In genomic region chr15:59104602-59104911, GRCh38 we compare ENCODE assay signal across 8 cellular contexts. TPM values are rescaled to one million over a fixed set of nuclear protein-coding genes. Genes with fewer than 3 reads are reported as not detected.
DNase-seq lines count a peak whose midpoint lies in the region; ATAC-seq, FAIRE-seq and TF ChIP-seq lines count a peak whose summit lies in the region.

No MANE protein-coding gene starts in this region.

- FAIRE-seq in GM12891 (lab: Jason Lieb, UNC) = no peak

- peaks cover 4% of the 10 kb centered on the region; the same call in 1 of the 2 replicates for H3K9me1 ChIP-seq in IMR-90 (ENCODE audit: insufficient read depth, low read length)

- H4K20me1 ChIP-seq in IMR-90 (ENCODE audit: insufficient read depth, low read length) = no peaks in the 10 kb centered on the region

- peak overlapping the region; percentile 20 for H3K23ac ChIP-seq in IMR-90 (ENCODE audit: low read depth, low read length)

- peak overlapping the region; percentile 83 to 99 (median 92) for H3K4me3 Mint-ChIP-seq in naive thymus-derived CD8-positive, alpha-beta T cell

- BruUV-seq in IMR-90 (replicated peaks; lab: Mats Ljungman, UMichigan) = no TSS peak

- in situ Hi-C loops in IMR-90 (cut with MboI; ENCODE audit: low sequenced_read_pairs) = no loop called here

- peak overlapping the region; percentile 90 for H2AFZ ChIP-seq in IMR-90 (replicated peaks; ENCODE audit: low read length, poor library complexity)

- TF ChIP-seq CTCF in IMR-90 (conservative IDR thresholded peaks at IDR 0.05; ENCODE audit: low read depth, low read length) (no peak), dorsolateral prefrontal cortex (IDR thresholded peaks at IDR 0.05 in 54 of 56, conservative IDR thresholded peaks at IDR 0.05 in 2 of 56; ENCODE audit: low read depth in 1 of 56, partially characterized antibody in 56 of 56) (no peak)

- H3K27me3 Mint-ChIP-seq in naive thymus-derived CD8-positive, alpha-beta T cell = no peaks in the 10 kb centered on the region

- H3K56ac ChIP-seq in IMR-90 (ENCODE audit: extremely low read depth, insufficient read depth, low read length) = peak overlapping the region; percentile 88; the same call in 1 of the 2 replicates

- peak overlapping the region; percentile 75 for H2BK5ac ChIP-seq in IMR-90 (ENCODE audit: low read depth, low read length, poor library complexity, severe bottlenecking)

- no peaks in the 10 kb centered on the region for H3K4me1 ChIP-seq in IMR-90 (ENCODE audit: control insufficient read depth, insufficient read depth, low read length)

- H3K4ac ChIP-seq in IMR-90 (ENCODE audit: low read depth, low read length) = peak overlapping the region; percentile 42

- H3K27ac Mint-ChIP-seq in naive thymus-derived CD8-positive, alpha-beta T cell = peak overlapping the region; percentile 88 to 100 (median 94)

- peak overlapping the region; percentile 55 for H4K91ac ChIP-seq in IMR-90 (ENCODE audit: insufficient read depth, low read depth, low read length)

- no peak for TF ChIP-seq POLR2A in GM12891 (IDR thresholded peaks at IDR 0.05; ENCODE audit: low read depth, low read length)
- TF ChIP-seq POLR2A in IMR-90 (IDR thresholded peaks at IDR 0.05; ENCODE audit: low read depth, low read length) = no peak

- WGBS in IMR-90 (ENCODE audit: extremely low coverage in 2 of 2, insufficient read length in 1 of 2), 2 experiments = no CpG with 5 or more reads among the region's 9 CpGs

- H3K36me3 ChIP-seq in IMR-90 (ENCODE audit: control insufficient read depth, insufficient read depth, low read length) = peaks cover 3% of the 10 kb centered on the region

- no peak overlapping the region for H2AK9ac ChIP-seq in IMR-90 (replicated peaks; ENCODE audit: low read depth, low read length, poor library complexity)

- dilution Hi-C loops in IMR-90 (cut with HindIII; ENCODE audit: low sequenced_read_pairs, unreplicated experiment) = no loop called here

- H4K5ac ChIP-seq in IMR-90 (ENCODE audit: low read depth, low read length) = peak overlapping the region; percentile 77

- peak overlapping the region; percentile 77 for H3K4me3 ChIP-seq in IMR-90 (ENCODE audit: insufficient read depth, low read depth, low read length)
- H3K4me3 ChIP-seq in dorsolateral prefrontal cortex = peak overlapping the region; percentile 45 to 84 (median 70)

- H3K18ac ChIP-seq in IMR-90 (ENCODE audit: low read depth, low read length) = peak overlapping the region; percentile 59

- H3K9me3 ChIP-seq in IMR-90 (ENCODE audit: control insufficient read depth, insufficient read depth, low read length) = no peaks in the 10 kb centered on the region

- H3K79me1 ChIP-seq in IMR-90 (ENCODE audit: low read depth in 1 of 2, low read length in 2 of 2) = peaks cover 13 to 29% of the 10 kb centered on the region in 2 experiments

- no peaks in the 10 kb centered on the region for H3K27me3 ChIP-seq in IMR-90 (ENCODE audit: control insufficient read depth, insufficient read depth, low read length)
- H3K27me3 ChIP-seq in dorsolateral prefrontal cortex = no peaks in the 10 kb centered on the region

- intact Hi-C loops in IMR-90 (cut with micrococcal nuclease) (no loop called here), dorsolateral prefrontal cortex (cut with DNase I) (no loop called here)

- H2BK120ac ChIP-seq in IMR-90 (ENCODE audit: low read depth, low read length) = peak overlapping the region; percentile 7

- H3K4me1 Mint-ChIP-seq in naive thymus-derived CD8-positive, alpha-beta T cell = peaks cover 10 to 20% (median 18%) of the 10 kb centered on the region in 4 donors

- no peaks in the 10 kb centered on the region for H3K9me3 Mint-ChIP-seq in naive thymus-derived CD8-positive, alpha-beta T cell

- CTCF ChIA-PET in IMR-90 (lab: Yijun Ruan, JAX) = no interaction called here

- H3K4me2 ChIP-seq in IMR-90 (ENCODE audit: low read depth, low read length) = peak overlapping the region; percentile 91

- no peak overlapping the region for H2BK20ac ChIP-seq in IMR-90 (ENCODE audit: low read depth, low read length)

- no peak for TF ChIP-seq RAD21 in IMR-90 (IDR thresholded peaks at IDR 0.05; ENCODE audit: low read length)

- peak overlapping the region; percentile 79 for H3K9ac ChIP-seq in IMR-90 (ENCODE audit: low read depth, low read length)

- H3K36me3 Mint-ChIP-seq in naive thymus-derived CD8-positive, alpha-beta T cell = no peaks in the 10 kb centered on the region

- H4K8ac ChIP-seq in IMR-90 (ENCODE audit: low read depth in 2 of 2, low read length in 2 of 2) = peak overlapping the region; percentile 70 to 93

- H3K27ac ChIP-seq in IMR-90 (ENCODE audit: insufficient read depth, low read length) (peak overlapping the region; percentile 65), dorsolateral prefrontal cortex (peak overlapping the region in 18 of 59 donors; percentile 24 to 69 (median 47))

- no peak overlapping the region for H2BK15ac ChIP-seq in IMR-90 (ENCODE audit: low read depth, low read length)

- ATAC-seq in IMR-90 (ENCODE audit: low read depth) (peak; percentile 4; the same call in 1 of the 2 replicates), HG03378 (IDR thresholded peaks at IDR 0.05; ENCODE audit: unreplicated experiment) (no peak)
- ATAC-seq in naive thymus-derived CD8-positive, alpha-beta T cell = no peak

- H3K14ac ChIP-seq in IMR-90 (replicated peaks; ENCODE audit: low read depth, low read length) = peak overlapping the region; percentile 90

- H2AK5ac ChIP-seq in IMR-90 (ENCODE audit: low read depth, low read length) = no peak overlapping the region

- DNase-seq in GM12891 (ENCODE audit: insufficient read length, low spot score) (no peak), IMR-90 (no peak), dorsolateral prefrontal cortex (no peak), HuH-7 (ENCODE audit: low spot score) (no peak), NCI-H2081 (lab: John Stamatoyannopoulos, UW) (no peak), COLO829 (ENCODE audit: low spot score) (no peak)
- DNase-seq in naive thymus-derived CD8-positive, alpha-beta T cell = peak in 1 of 10 donors; percentile 79

- POLR2A ChIA-PET in IMR-90 (lab: Charles Lee; ENCODE audit: unreplicated experiment) = no interaction called here
- POLR2A ChIA-PET in naive thymus-derived CD8-positive, alpha-beta T cell (lab: Charles Lee) = interaction anchor here (0.7 kb wide), 2 partner anchors 174 to 735 kb away, joined by 3 to 8 read pairs; no protein-coding TSS in a partner anchor

TF ChIP-seq in GM12891, 5 proteins besides CTCF, POLR2A, EP300 and RAD21:
- TF ChIP-seq SPI1 (IDR thresholded peaks at IDR 0.05; ENCODE audit: low read depth, low read length) (peak; percentile 60), TAF1 (IDR thresholded peaks at IDR 0.05; ENCODE audit: low read depth, low read length) (no peak)

TF ChIP-seq in IMR-90, 13 proteins besides CTCF, POLR2A, EP300 and RAD21:
- TF ChIP-seq MAFK (IDR thresholded peaks at IDR 0.05; ENCODE audit: low read depth, low read length) (no peak), CEBPB (IDR thresholded peaks at IDR 0.05; ENCODE audit: low read depth, low read length) (no peak), BHLHE40 (IDR thresholded peaks at IDR 0.05; ENCODE audit: low read depth, low read length) (no peak), SMC3 (IDR thresholded peaks at IDR 0.05; ENCODE audit: low read depth, low read length) (no peak), MXI1 (IDR thresholded peaks at IDR 0.05; ENCODE audit: borderline replicate concordance, low read depth, low read length) (no peak), ELK1 (IDR thresholded peaks at IDR 0.05; ENCODE audit: borderline replicate concordance, low read depth, low read length) (no peak), USF2 (IDR thresholded peaks at IDR 0.05; ENCODE audit: low read depth, low read length) (no peak), CHD1 (IDR thresholded peaks at IDR 0.05; ENCODE audit: low read depth, low read length) (no peak)

RNA-seq across cellular contexts. Expression of gene CCNB2, which starts 0.4 kb away (rescaled TPM):
- polyA plus RNA-seq in GM12891 (2012; ENCODE audit: low read depth, missing spikeins) = 56.7 TPM
- total RNA-seq in IMR-90 (2012; rRNA removed) = 52.5 and 57.2 TPM in 2 replicates
- 45.2 and 54.6 TPM in 2 replicates for polyA plus RNA-seq in IMR-90 (2012; rRNA removed)
- 14.4 and 22.5 TPM in 2 replicates for polyA plus RNA-seq in IMR-90 (2012; cell fraction: cytosol; rRNA removed)
- polyA plus RNA-seq in IMR-90 (2012; cell fraction: nucleus; rRNA removed; ENCODE audit: low replicate concordance) = 6.4 and 18.5 TPM in 2 replicates
- total RNA-seq in dorsolateral prefrontal cortex = 1 to 10 TPM in 28 of 120 experiments, under 1 TPM in 78, not detected in 14; 0.18 to 2.1 (median 0.74) TPM
- under 1 TPM; 0.52 to 0.80 TPM for total RNA-seq in naive thymus-derived CD8-positive, alpha-beta T cell
- polyA plus RNA-seq in naive thymus-derived CD8-positive, alpha-beta T cell = under 1 TPM in 1 of 3 donors, not detected in 2; 0.34 TPM

Comparison
In these comparisons a context has a peak if more than half of its experiments do, and no peak if none do; other contexts are left out.
1. RNA of gene CCNB2, which starts 0.4 kb away (total RNA-seq): 52.5 to 57.2 TPM in IMR-90; 0.52 to 0.80 TPM in naive thymus-derived CD8-positive, alpha-beta T cell and 0.18 to 2.1 TPM in dorsolateral prefrontal cortex; every median in the first group is over 10 times any median in the second.